In genomic region chr19:47778954-47779351, GRCh38 we compare ENCODE assay signal across 9 cellular contexts. TPM values are rescaled to one million over a fixed set of nuclear protein-coding genes. Genes with fewer than 3 reads are reported as not detected.
DNase-seq lines count a peak whose midpoint lies in the region; ATAC-seq and TF ChIP-seq lines count a peak whose summit lies in the region.
"Had no signal": no experiment of that assay in that cellular context is flagged by ENCODE, and none has a peak within 500 bp of the region (broad histone marks: within the 10 kb centered on the region; RNA-seq: fewer than 3 reads in every experiment).

No MANE protein-coding gene starts in this region.

- no peaks in the 10 kb centered on the region for H3K27me3 ChIP-seq in RWPE2 (ENCODE audit: insufficient read depth, poor library complexity, severe bottlenecking)
- H3K27me3 ChIP-seq in duodenal mucosa (ENCODE audit: control insufficient read depth in 1 of 2, insufficient read depth in 2 of 2, low read length in 2 of 2), result no peaks in the 10 kb centered on the region
- H3K27me3 ChIP-seq in transverse colon, result no peaks in the 10 kb centered on the region

- TF ChIP-seq EP300 in transverse colon (IDR thresholded peaks at IDR 0.05; ENCODE audit: low read depth), result no peak

- H3K4me1 ChIP-seq in RWPE2 (ENCODE audit: insufficient read depth, poor library complexity, severe bottlenecking), result peaks cover 11% of the 10 kb centered on the region
- peaks cover 12 to 38% of the 10 kb centered on the region in 2 donors for H3K4me1 ChIP-seq in duodenal mucosa (ENCODE audit: control insufficient read depth in 1 of 2, insufficient read depth in 2 of 2, low read length in 2 of 2)
- peaks cover 10% of the 10 kb centered on the region for H3K4me1 ChIP-seq in mesodermal cell (ENCODE audit: control insufficient read depth, insufficient read depth, low read length, poor library complexity, severe bottlenecking)
- H3K4me1 ChIP-seq in transverse colon, result peaks cover 14 to 58% (median 41%) of the 10 kb centered on the region in 4 donors

- peak overlapping the region; percentile 88 to 89 for H3K9ac ChIP-seq in duodenal mucosa (ENCODE audit: low read depth in 1 of 2, low read length in 2 of 2)

- ATAC-seq in RWPE2 (ENCODE audit: low read depth) (no peak), HG03520 (IDR thresholded peaks at IDR 0.05; ENCODE audit: unreplicated experiment) (no peak), HG03280 (IDR thresholded peaks at IDR 0.05; ENCODE audit: unreplicated experiment) (no peak)

- 0% methylated on average over 11 to 12 of the region's 20 CpGs for WGBS in mesodermal cell (ENCODE audit: insufficient coverage in 2 of 2), 2 experiments
- WGBS in transverse colon (ENCODE audit: low coverage in 1 of 2), 2 donors, result 0 to 1% methylated on average over 2 to 20 of the region's 20 CpGs

- peak overlapping the region; percentile 57 for H3K27ac ChIP-seq in RWPE2 (ENCODE audit: poor library complexity, severe bottlenecking)
- peak overlapping the region; percentile 95 for H3K27ac ChIP-seq in duodenal mucosa (ENCODE audit: low read depth, low read length)
- no peak overlapping the region for H3K27ac ChIP-seq in mesodermal cell (ENCODE audit: low read depth, low read length, severe bottlenecking)
- H3K27ac ChIP-seq in transverse colon, result peak overlapping the region; percentile 95 to 99 (median 96)

- H3K9me3 ChIP-seq in RWPE2 (ENCODE audit: severe bottlenecking) (no peaks in the 10 kb centered on the region), duodenal mucosa (ENCODE audit: control insufficient read depth in 1 of 2, low read length in 2 of 2) (no peaks in the 10 kb centered on the region), mesodermal cell (ENCODE audit: control insufficient read depth, low read length) (no peaks in the 10 kb centered on the region), transverse colon (no peaks in the 10 kb centered on the region)

- in situ Hi-C loops in GM13977 (cut with MboI; ENCODE audit: low pct_unique_long_range_greater_than_20kb, low sequenced_read_pairs, unreplicated experiment), result no loop called here
- in situ Hi-C loops in transverse colon (cut with MboI; ENCODE audit: low pct_ligation_motif_present in 1 of 4, low pct_unique_long_range_greater_than_20kb in 1 of 4, low sequenced_read_pairs in 3 of 4), result no loop called here

- intact Hi-C loops in transverse colon (cut with DNase I; ENCODE audit: low total_unique reads), result no loop called here

- peaks cover 29% of the 10 kb centered on the region for H3K36me3 ChIP-seq in RWPE2 (ENCODE audit: low read depth)
- H3K36me3 ChIP-seq in duodenal mucosa (ENCODE audit: control insufficient read depth in 1 of 2, insufficient read depth in 2 of 2, low read length in 2 of 2), result peaks cover 21 to 26% of the 10 kb centered on the region in 2 donors
- peaks cover 40% of the 10 kb centered on the region for H3K36me3 ChIP-seq in mesodermal cell (ENCODE audit: control insufficient read depth, insufficient read depth, low read length)
- peaks cover 0 to 18% (median 2%) of the 10 kb centered on the region in 4 donors for H3K36me3 ChIP-seq in transverse colon

- TF ChIP-seq CTCF in GM13977 (IDR thresholded peaks at IDR 0.05; ENCODE audit: extremely low read depth, insufficient read depth, missing control alignments) (peak; percentile 4), RWPE2 (IDR thresholded peaks at IDR 0.05; ENCODE audit: poor library complexity, severe bottlenecking) (no peak), transverse colon (IDR thresholded peaks at IDR 0.05) (no peak)

- H3K4me3 ChIP-seq in RWPE2 (ENCODE audit: severe bottlenecking) (peak overlapping the region; percentile 69), duodenal mucosa (ENCODE audit: low read depth in 1 of 2, low read length in 2 of 2) (peak overlapping the region; percentile 82 to 86), mesodermal cell (ENCODE audit: extremely low read depth, insufficient read depth, low read length, poor library complexity, severe bottlenecking) (peak overlapping the region; percentile 86), transverse colon (peak overlapping the region; percentile 76 to 95 (median 88))

- DNase-seq in GM13977 (ENCODE audit: low spot score) (no peak), RWPE2 (ENCODE audit: low spot score) (no peak), transverse colon (peak; percentile 45), OCI-M1 (lab: John Stamatoyannopoulos, UW) (no peak)

- TF ChIP-seq POLR2A in transverse colon (IDR thresholded peaks at IDR 0.05), result no peak

RNA-seq across cellular contexts. Expression of gene SELENOW, which starts 0.5 kb away (rescaled TPM):
- 121 TPM for polyA plus RNA-seq in mesodermal cell (2013, experiment 1 of 2)
- polyA plus RNA-seq in mesodermal cell (2013, experiment 2 of 2), result 108 TPM
- 100 to 1,000 TPM; 474 to 751 (median 653) TPM for total RNA-seq in transverse colon

RNA-seq across cellular contexts. Expression of gene TPRX1, which starts 25.4 kb away (rescaled TPM):
- not detected for polyA plus RNA-seq in mesodermal cell (2013, experiment 1 of 2)
- not detected for polyA plus RNA-seq in mesodermal cell (2013, experiment 2 of 2)
- not detected for total RNA-seq in transverse colon
- total RNA-seq: activated CD8-positive, alpha-beta memory T cell treated with anti-CD3 and anti-CD28 coated beads for 36 hours had no signal

RNA-seq across cellular contexts. Expression of gene NOP53, which starts 33.6 kb away (rescaled TPM):
- polyA plus RNA-seq in mesodermal cell (2013, experiment 1 of 2), result 220 TPM
- 208 TPM for polyA plus RNA-seq in mesodermal cell (2013, experiment 2 of 2)
- 100 to 1,000 TPM; 239 to 490 (median 364) TPM for total RNA-seq in transverse colon

RNA-seq across cellular contexts. Expression of gene CRX, which starts 42.8 kb away (rescaled TPM):
- not detected for polyA plus RNA-seq in mesodermal cell (2013, experiment 1 of 2)
- not detected for polyA plus RNA-seq in mesodermal cell (2013, experiment 2 of 2)
- not detected for total RNA-seq in transverse colon
- total RNA-seq: activated CD8-positive, alpha-beta memory T cell treated with anti-CD3 and anti-CD28 coated beads for 36 hours had no signal
